Comparison of ENCODE assay signal across 2 cellular contexts in genomic region chr22:27212617-27213177, GRCh38.
A peak's percentile ranks its signal among the peaks of the same experiment; 100 is the strongest.
TF ChIP-seq lines count a peak whose summit lies in the region.

No MANE protein-coding gene starts in this region.

TF ChIP-seq in K562, 482 proteins besides CTCF, POLR2A, EP300 and RAD21 (continued from another document):
- TF ChIP-seq ATF3 (IDR thresholded peaks at IDR 0.05) (peak; percentile 64), ATF3 (CRISPR knock-in tag; conservative IDR thresholded peaks at IDR 0.05) (no peak), USF1 (CRISPR knock-in tag; IDR thresholded peaks at IDR 0.05) (peak; percentile 20; the same call in 1 of the 2 replicates), MXI1 (IDR thresholded peaks at IDR 0.05; ENCODE audit: low read depth, low read length) (no peak), FOSL1 (tag; conservative IDR thresholded peaks at IDR 0.05) (peak; percentile 77), CEBPB (tag; IDR thresholded peaks at IDR 0.05) (peak; percentile 70)

TF ChIP-seq in HepG2, 621 proteins besides CTCF, POLR2A, EP300 and RAD21 (continued from another document):
- TF ChIP-seq ZBTB40 (IDR thresholded peaks at IDR 0.05) (no peak), ZBTB40 (CRISPR knock-in tag; IDR thresholded peaks at IDR 0.05) (no peak), PBX3 (CRISPR knock-in tag; IDR thresholded peaks at IDR 0.05; ENCODE audit: borderline replicate concordance) (no peak)
